Comparison of ENCODE assay signal across 12 cellular contexts in the genomic region with DNA sequence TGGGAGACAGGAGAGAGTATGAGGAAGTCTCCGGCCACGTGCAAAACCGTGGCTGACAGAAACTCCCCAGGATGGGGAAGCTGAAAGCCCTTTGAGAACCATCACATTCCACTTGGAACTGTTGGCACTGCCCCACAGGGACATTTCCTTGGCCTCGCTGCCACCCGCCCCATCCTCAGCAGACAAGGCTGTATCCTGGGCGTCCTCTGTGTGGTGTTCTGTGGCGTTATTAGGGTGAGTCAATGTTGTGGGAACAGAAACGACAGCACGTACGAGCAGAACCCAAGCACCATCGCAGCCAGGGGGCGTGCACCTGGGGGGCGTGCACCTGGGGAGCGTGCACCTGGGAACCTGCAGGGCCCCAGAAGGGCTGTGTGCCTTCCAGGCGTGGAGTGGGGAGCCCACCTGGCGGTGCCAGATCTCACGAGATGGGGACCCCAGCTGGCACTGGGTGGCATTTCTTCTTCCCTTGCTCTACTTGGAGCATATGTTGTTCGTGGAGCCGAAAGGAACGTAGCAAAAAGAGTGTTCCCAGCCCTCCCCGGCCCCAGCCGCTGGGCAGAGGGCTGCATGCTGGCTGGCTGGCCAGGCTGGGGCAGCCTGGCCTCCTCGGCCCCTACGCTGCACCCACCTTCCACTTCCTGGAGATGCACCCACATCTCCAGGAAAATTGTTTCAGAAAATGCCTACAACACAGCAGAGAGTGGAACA. TPM values are rescaled to one million over a fixed set of nuclear protein-coding genes. Genes with fewer than 3 reads are reported as not detected.
A peak's percentile ranks its signal among the peaks of the same experiment; 100 is the strongest.
DNase-seq lines count a peak whose midpoint lies in the region; ATAC-seq, FAIRE-seq and TF ChIP-seq lines count a peak whose summit lies in the region.
"Had no signal": no experiment of that assay in that cellular context is flagged by ENCODE, and none has a peak within 500 bp of the region (broad histone marks: within the 10 kb centered on the region; RNA-seq: fewer than 3 reads in every experiment).

No MANE protein-coding gene starts in this region.

- peak; percentile 55 for DNase-seq in GM10248 (ENCODE audit: extremely low spot score)
- peak; percentile 35 for DNase-seq in bronchial epithelial cell (ENCODE audit: low read depth)
- peak in 1 of 10 donors; percentile 19 for DNase-seq in naive thymus-derived CD8-positive, alpha-beta T cell
- DNase-seq in H4 (ENCODE audit: low spot score), result no peak
- no peak for DNase-seq in NCI-H1417 (lab: John Stamatoyannopoulos, UW)
- no peak for DNase-seq in SK-N-DZ (ENCODE audit: low spot score)
- DNase-seq: DMS79 treated with DMSO at 0.1 percent for 48 hours, natural killer cell had no signal

- no peak overlapping the region for H3K4me3 ChIP-seq in bronchial epithelial cell (ENCODE audit: low read depth, low read length)
- H3K4me3 ChIP-seq: K562 had no signal

- no peaks in the 10 kb centered on the region for H3K36me3 Mint-ChIP-seq in naive thymus-derived CD8-positive, alpha-beta T cell
- H3K36me3 Mint-ChIP-seq: activated naive CD4-positive, alpha-beta T cell treated with anti-CD3 and anti-CD28 coated beads, Interleukin-2, amount 50 U/mL, for 72 hours; natural killer cell had no signal

- TF ChIP-seq CTCF in GM10248 (IDR thresholded peaks at IDR 0.05; ENCODE audit: control extremely low read depth, extremely low read depth, low read depth, missing control alignments), result peak; percentile 15
- peak; percentile 44 for TF ChIP-seq CTCF in bronchial epithelial cell (IDR thresholded peaks at IDR 0.05; ENCODE audit: insufficient read depth, low read length, severe bottlenecking)

- POLR2A ChIA-PET in GM10248 (lab: Yijun Ruan, JAX), result no interaction called here
- POLR2A ChIA-PET in naive thymus-derived CD8-positive, alpha-beta T cell (lab: Charles Lee), result interaction anchor here (0.6 kb wide), 1 partner anchor 218 kb away, joined by 8 read pairs; no protein-coding TSS in a partner anchor

- ATAC-seq in HG03175 (IDR thresholded peaks at IDR 0.05; ENCODE audit: unreplicated experiment) (peak; percentile 37), GM18861 (IDR thresholded peaks at IDR 0.05; ENCODE audit: unreplicated experiment) (no peak)
- ATAC-seq in naive thymus-derived CD8-positive, alpha-beta T cell, result peak; percentile 27 to 67
- ATAC-seq: activated naive CD4-positive, alpha-beta T cell treated with anti-CD3 and anti-CD28 coated beads, Interleukin-2, amount 50 U/mL, for 72 hours; K562 had no signal

- FAIRE-seq in bronchial epithelial cell (lab: Jason Lieb, UNC), result no peak
- FAIRE-seq: K562 had no signal

- peaks cover 3 to 30% (median 12%) of the 10 kb centered on the region in 4 donors for H3K4me1 Mint-ChIP-seq in naive thymus-derived CD8-positive, alpha-beta T cell

- H3K4me3 Mint-ChIP-seq in naive thymus-derived CD8-positive, alpha-beta T cell, result peak overlapping the region in 3 of 10 donors; percentile 27 to 65 (median 29)
- H3K4me3 Mint-ChIP-seq: natural killer cell had no signal

- no peaks in the 10 kb centered on the region for H3K27me3 ChIP-seq in bronchial epithelial cell (ENCODE audit: control insufficient read depth, insufficient read depth, low read length)

- H3K36me3 ChIP-seq in bronchial epithelial cell (ENCODE audit: control insufficient read depth, insufficient read depth, low read length), result no peaks in the 10 kb centered on the region

- CTCF ChIA-PET in GM10248 (lab: Yijun Ruan, JAX), result interaction anchor here (1.2 kb wide), 1 partner anchor 47 kb away, joined by 9 read pairs; no protein-coding TSS in a partner anchor

- H3K9me3 Mint-ChIP-seq in naive thymus-derived CD8-positive, alpha-beta T cell, result no peaks in the 10 kb centered on the region
- H3K9me3 Mint-ChIP-seq: activated naive CD4-positive, alpha-beta T cell treated with anti-CD3 and anti-CD28 coated beads, Interleukin-2, amount 50 U/mL, for 72 hours; natural killer cell had no signal

- H3K27me3 Mint-ChIP-seq in naive thymus-derived CD8-positive, alpha-beta T cell, result peaks cover 0 to 6% (median 0%) of the 10 kb centered on the region in 5 donors

- H3K27ac Mint-ChIP-seq in naive thymus-derived CD8-positive, alpha-beta T cell, result peak overlapping the region in 4 of 10 donors; percentile 52 to 62 (median 58)
- H3K27ac Mint-ChIP-seq: activated naive CD4-positive, alpha-beta T cell treated with anti-CD3 and anti-CD28 coated beads, Interleukin-2, amount 50 U/mL, for 72 hours had no signal

RNA-seq across cellular contexts. Expression of a gene that starts 35.4 kb away (rescaled TPM):
- total RNA-seq in bronchial epithelial cell, result not detected in 2 replicates
- under 1 TPM; 0.23 to 0.25 TPM for total RNA-seq in naive thymus-derived CD8-positive, alpha-beta T cell
- not detected for polyA plus RNA-seq in naive thymus-derived CD8-positive, alpha-beta T cell
- not detected in 2 replicates for total RNA-seq in H4 (2014; rRNA removed; shearing (Covaris generic))
- polyA plus RNA-seq in SK-N-DZ (2014; cell fraction: cytosol; rRNA removed), result 0.15 and 0.65 TPM in 2 replicates
- polyA plus RNA-seq in SK-N-DZ (2014; cell fraction: nucleus; rRNA removed), result 0.33 and 0.42 TPM in 2 replicates

Comparison
In these comparisons a context has a peak if more than half of its experiments do, and no peak if none do; other contexts are left out.
1. DNase-seq: peak in GM10248 (single experiment) and bronchial epithelial cell (single experiment); none in H4 (single experiment), NCI-H1417 (0 of 3) and SK-N-DZ (single experiment).